20 cellular contexts compared by ENCODE assay signal in genomic region chr12:68785823-68786222, GRCh38.
"Had no signal": no experiment of that assay in that cellular context is flagged by ENCODE, and none has a peak within 500 bp of the region (broad histone marks: within the 10 kb centered on the region; RNA-seq: fewer than 3 reads in every experiment).

No MANE protein-coding gene starts in this region.

- H3K4me3 Mint-ChIP-seq: activated naive CD8-positive, alpha-beta T cell treated with anti-CD3 and anti-CD28 coated beads, Interleukin-2, amount 10 ng/mL, durations not matched to agents 7 days and 5 days; endodermal cell; natural killer cell treated with Interleukin-12 subunit alpha and Interleukin-12 subunit beta and Interleukin-15 and Interleukin-18, amount 100 ng/mL, for 72 hours had no signal

- DNase-seq: activated CD4-positive, alpha-beta T cell treated with anti-CD3 and anti-CD28 coated beads for 1 hour; activated CD4-positive, alpha-beta T cell treated with anti-CD3 and anti-CD28 coated beads, Interleukin-2, amount 50 U/mL, for 4 hours; activated naive CD4-positive, alpha-beta T cell; activated naive CD8-positive, alpha-beta T cell treated with anti-CD3 and anti-CD28 coated beads, Interleukin-2, amount 10 ng/mL, durations not matched to agents 7 days and 5 days; activated T-cell treated with anti-CD3 and anti-CD28 coated beads for 4 hours; aorta; dermis blood vessel endothelial cell; endodermal cell; erythroblast; islet precursor cell; left ventricle myocardium inferior; nucleus accumbens; posterior cingulate gyrus; small intestine; stimulated activated CD4-positive, alpha-beta T cell treated with anti-CD3 and anti-CD28 coated beads, Interleukin-4, amount 100 ng/mL, for 4 hours; stimulated activated CD8-positive, alpha-beta memory T cell treated with anti-CD3 and anti-CD28 coated beads, Interleukin-4, amount 100 ng/mL, for 48 hours; stimulated activated naive CD4-positive, alpha-beta T cell treated with Interleukin-2 at 50 U/mL for 16 hours; substantia nigra had no signal

- ATAC-seq: natural killer cell treated with Interleukin-12 subunit alpha and Interleukin-12 subunit beta and Interleukin-15 and Interleukin-18, amount 100 ng/mL, for 72 hours had no signal

- H3K36me3 ChIP-seq: left ventricle myocardium inferior had no signal

- H3K27ac ChIP-seq: VCaP had no signal

- H3K27me3 Mint-ChIP-seq: activated naive CD8-positive, alpha-beta T cell treated with anti-CD3 and anti-CD28 coated beads, Interleukin-2, amount 10 ng/mL, durations not matched to agents 7 days and 5 days; natural killer cell treated with Interleukin-12 subunit alpha and Interleukin-12 subunit beta and Interleukin-15 and Interleukin-18, amount 100 ng/mL, for 72 hours had no signal

- H3K9me3 ChIP-seq: left ventricle myocardium inferior had no signal

- H3K36me3 Mint-ChIP-seq: activated naive CD8-positive, alpha-beta T cell treated with anti-CD3 and anti-CD28 coated beads, Interleukin-2, amount 10 ng/mL, durations not matched to agents 7 days and 5 days; natural killer cell treated with Interleukin-12 subunit alpha and Interleukin-12 subunit beta and Interleukin-15 and Interleukin-18, amount 100 ng/mL, for 72 hours had no signal

- H3K27ac Mint-ChIP-seq: activated naive CD8-positive, alpha-beta T cell treated with anti-CD3 and anti-CD28 coated beads, Interleukin-2, amount 10 ng/mL, durations not matched to agents 7 days and 5 days; endodermal cell; natural killer cell treated with Interleukin-12 subunit alpha and Interleukin-12 subunit beta and Interleukin-15 and Interleukin-18, amount 100 ng/mL, for 72 hours had no signal

- H3K9me3 Mint-ChIP-seq: activated naive CD8-positive, alpha-beta T cell treated with anti-CD3 and anti-CD28 coated beads, Interleukin-2, amount 10 ng/mL, durations not matched to agents 7 days and 5 days; endodermal cell; natural killer cell treated with Interleukin-12 subunit alpha and Interleukin-12 subunit beta and Interleukin-15 and Interleukin-18, amount 100 ng/mL, for 72 hours had no signal

- H3K4me3 ChIP-seq: left ventricle myocardium inferior had no signal
